Comparison of ENCODE assay signal across 21 cellular contexts in the genomic region with DNA sequence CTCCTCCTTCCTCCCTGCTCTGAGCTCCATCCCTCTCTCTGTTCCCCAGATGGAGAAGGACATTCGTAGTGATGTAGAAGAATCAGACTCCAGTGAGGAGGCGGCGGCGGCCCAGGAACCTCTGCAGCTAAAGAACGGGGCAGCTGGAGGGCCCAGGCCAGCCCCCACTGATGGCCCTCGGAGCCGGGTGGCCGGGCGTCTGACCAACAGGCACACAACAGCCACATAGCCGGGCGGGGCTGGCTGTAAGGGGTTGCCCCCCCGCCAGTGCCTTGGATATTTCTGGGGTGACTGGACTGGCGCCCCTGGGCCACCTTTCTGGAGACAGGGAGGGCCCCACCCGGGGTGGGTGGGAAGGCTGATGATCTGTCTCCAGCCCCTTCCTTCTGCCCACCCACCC.
"Had no signal": no experiment of that assay in that cellular context is flagged by ENCODE, and none has a peak within 500 bp of the region (broad histone marks: within the 10 kb centered on the region; RNA-seq: fewer than 3 reads in every experiment).

No MANE protein-coding gene starts in this region.

- H3K36me3 ChIP-seq: brain microvascular endothelial cell, colonic mucosa, prostate gland, uterus had no signal

- H3K4me3 ChIP-seq: colonic mucosa, hepatocyte, prostate gland, right atrium auricular region, tibial artery, uterus had no signal

- DNase-seq: activated CD4-positive, alpha-beta T cell treated with anti-CD3 and anti-CD28 coated beads for 1 hour; activated CD4-positive, alpha-beta T cell treated with anti-CD3 and anti-CD28 coated beads, Interleukin-2, amount 50 U/mL, for 48 hours; activated naive CD4-positive, alpha-beta T cell treated with anti-CD3 and anti-CD28 coated beads for 36 hours; brain microvascular endothelial cell; colonic mucosa; endodermal cell; foreskin keratinocyte; nucleus accumbens; small intestine; stimulated activated CD4-positive, alpha-beta T cell treated with anti-CD3 and anti-CD28 coated beads, Interleukin-4, amount 100 ng/mL, for 24 hours; WERI-Rb-1 had no signal

- H3K27me3 Mint-ChIP-seq: central memory CD8-positive, alpha-beta T cell had no signal

- H3K27ac ChIP-seq: brain microvascular endothelial cell, colonic mucosa, epithelial cell of prostate, foreskin keratinocyte, hepatocyte, prostate gland, right atrium auricular region, tibial artery, uterus, WERI-Rb-1 had no signal

- H3K27ac Mint-ChIP-seq: activated naive CD4-positive, alpha-beta T cell treated with anti-CD3 and anti-CD28 coated beads for 36 hours; mesothelial cell of epicardium; nephron; stimulated activated effector memory CD8-positive, alpha-beta T cell treated with anti-CD3 and anti-CD28 coated beads, Interleukin-12 subunit alpha, Interleukin-12 subunit beta, amount 100 ng/mL, for 72 hours had no signal

- H3K9me3 ChIP-seq: colonic mucosa, prostate gland, right atrium auricular region, tibial artery, uterus had no signal

- H3K4me3 Mint-ChIP-seq: activated naive CD4-positive, alpha-beta T cell treated with anti-CD3 and anti-CD28 coated beads for 36 hours; central memory CD8-positive, alpha-beta T cell; endodermal cell; mesothelial cell of epicardium; nephron; stimulated activated effector memory CD8-positive, alpha-beta T cell treated with anti-CD3 and anti-CD28 coated beads, Interleukin-12 subunit alpha, Interleukin-12 subunit beta, amount 100 ng/mL, for 72 hours had no signal

- H3K9me3 Mint-ChIP-seq: activated naive CD4-positive, alpha-beta T cell treated with anti-CD3 and anti-CD28 coated beads for 36 hours; central memory CD8-positive, alpha-beta T cell; endodermal cell; nephron; stimulated activated effector memory CD8-positive, alpha-beta T cell treated with anti-CD3 and anti-CD28 coated beads, Interleukin-12 subunit alpha, Interleukin-12 subunit beta, amount 100 ng/mL, for 72 hours had no signal

- H3K27me3 ChIP-seq: brain microvascular endothelial cell, colonic mucosa, foreskin keratinocyte, hepatocyte, right atrium auricular region, uterus had no signal

- H3K4me1 ChIP-seq: colonic mucosa, foreskin keratinocyte, prostate gland, right atrium auricular region, tibial artery, uterus had no signal
